In the genomic region with DNA sequence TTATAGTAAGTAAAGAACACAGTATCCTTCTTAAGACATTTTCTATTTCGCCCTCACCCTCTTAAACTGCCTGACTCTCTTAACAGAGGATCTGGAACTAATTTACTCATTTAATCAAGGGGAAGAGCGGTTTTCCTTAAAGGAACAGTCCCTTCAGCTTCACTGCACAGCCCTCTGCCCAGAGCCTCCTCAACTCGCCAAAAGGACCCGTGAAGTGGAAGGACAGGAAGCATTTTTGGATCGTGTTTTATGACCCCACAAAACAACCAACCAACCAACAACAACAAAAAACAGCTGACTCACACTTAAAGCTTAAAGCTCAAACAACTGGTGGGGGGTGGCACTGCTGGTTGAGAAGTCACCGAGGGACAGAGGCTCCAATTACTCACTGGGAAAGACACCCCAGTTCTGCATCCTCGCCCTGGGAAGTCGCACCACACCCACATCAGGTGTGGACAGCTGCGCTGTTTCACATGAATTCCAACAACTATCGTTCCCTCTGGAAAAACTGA, we compare ENCODE assay signal across 1 cellular context.
TF ChIP-seq lines count a peak whose summit lies in the region.

No MANE protein-coding gene starts in this region.

TF ChIP-seq in GM23338, 12 proteins besides CTCF, POLR2A, EP300 and RAD21 (continued from another document):
- TF ChIP-seq, protein P1, sequence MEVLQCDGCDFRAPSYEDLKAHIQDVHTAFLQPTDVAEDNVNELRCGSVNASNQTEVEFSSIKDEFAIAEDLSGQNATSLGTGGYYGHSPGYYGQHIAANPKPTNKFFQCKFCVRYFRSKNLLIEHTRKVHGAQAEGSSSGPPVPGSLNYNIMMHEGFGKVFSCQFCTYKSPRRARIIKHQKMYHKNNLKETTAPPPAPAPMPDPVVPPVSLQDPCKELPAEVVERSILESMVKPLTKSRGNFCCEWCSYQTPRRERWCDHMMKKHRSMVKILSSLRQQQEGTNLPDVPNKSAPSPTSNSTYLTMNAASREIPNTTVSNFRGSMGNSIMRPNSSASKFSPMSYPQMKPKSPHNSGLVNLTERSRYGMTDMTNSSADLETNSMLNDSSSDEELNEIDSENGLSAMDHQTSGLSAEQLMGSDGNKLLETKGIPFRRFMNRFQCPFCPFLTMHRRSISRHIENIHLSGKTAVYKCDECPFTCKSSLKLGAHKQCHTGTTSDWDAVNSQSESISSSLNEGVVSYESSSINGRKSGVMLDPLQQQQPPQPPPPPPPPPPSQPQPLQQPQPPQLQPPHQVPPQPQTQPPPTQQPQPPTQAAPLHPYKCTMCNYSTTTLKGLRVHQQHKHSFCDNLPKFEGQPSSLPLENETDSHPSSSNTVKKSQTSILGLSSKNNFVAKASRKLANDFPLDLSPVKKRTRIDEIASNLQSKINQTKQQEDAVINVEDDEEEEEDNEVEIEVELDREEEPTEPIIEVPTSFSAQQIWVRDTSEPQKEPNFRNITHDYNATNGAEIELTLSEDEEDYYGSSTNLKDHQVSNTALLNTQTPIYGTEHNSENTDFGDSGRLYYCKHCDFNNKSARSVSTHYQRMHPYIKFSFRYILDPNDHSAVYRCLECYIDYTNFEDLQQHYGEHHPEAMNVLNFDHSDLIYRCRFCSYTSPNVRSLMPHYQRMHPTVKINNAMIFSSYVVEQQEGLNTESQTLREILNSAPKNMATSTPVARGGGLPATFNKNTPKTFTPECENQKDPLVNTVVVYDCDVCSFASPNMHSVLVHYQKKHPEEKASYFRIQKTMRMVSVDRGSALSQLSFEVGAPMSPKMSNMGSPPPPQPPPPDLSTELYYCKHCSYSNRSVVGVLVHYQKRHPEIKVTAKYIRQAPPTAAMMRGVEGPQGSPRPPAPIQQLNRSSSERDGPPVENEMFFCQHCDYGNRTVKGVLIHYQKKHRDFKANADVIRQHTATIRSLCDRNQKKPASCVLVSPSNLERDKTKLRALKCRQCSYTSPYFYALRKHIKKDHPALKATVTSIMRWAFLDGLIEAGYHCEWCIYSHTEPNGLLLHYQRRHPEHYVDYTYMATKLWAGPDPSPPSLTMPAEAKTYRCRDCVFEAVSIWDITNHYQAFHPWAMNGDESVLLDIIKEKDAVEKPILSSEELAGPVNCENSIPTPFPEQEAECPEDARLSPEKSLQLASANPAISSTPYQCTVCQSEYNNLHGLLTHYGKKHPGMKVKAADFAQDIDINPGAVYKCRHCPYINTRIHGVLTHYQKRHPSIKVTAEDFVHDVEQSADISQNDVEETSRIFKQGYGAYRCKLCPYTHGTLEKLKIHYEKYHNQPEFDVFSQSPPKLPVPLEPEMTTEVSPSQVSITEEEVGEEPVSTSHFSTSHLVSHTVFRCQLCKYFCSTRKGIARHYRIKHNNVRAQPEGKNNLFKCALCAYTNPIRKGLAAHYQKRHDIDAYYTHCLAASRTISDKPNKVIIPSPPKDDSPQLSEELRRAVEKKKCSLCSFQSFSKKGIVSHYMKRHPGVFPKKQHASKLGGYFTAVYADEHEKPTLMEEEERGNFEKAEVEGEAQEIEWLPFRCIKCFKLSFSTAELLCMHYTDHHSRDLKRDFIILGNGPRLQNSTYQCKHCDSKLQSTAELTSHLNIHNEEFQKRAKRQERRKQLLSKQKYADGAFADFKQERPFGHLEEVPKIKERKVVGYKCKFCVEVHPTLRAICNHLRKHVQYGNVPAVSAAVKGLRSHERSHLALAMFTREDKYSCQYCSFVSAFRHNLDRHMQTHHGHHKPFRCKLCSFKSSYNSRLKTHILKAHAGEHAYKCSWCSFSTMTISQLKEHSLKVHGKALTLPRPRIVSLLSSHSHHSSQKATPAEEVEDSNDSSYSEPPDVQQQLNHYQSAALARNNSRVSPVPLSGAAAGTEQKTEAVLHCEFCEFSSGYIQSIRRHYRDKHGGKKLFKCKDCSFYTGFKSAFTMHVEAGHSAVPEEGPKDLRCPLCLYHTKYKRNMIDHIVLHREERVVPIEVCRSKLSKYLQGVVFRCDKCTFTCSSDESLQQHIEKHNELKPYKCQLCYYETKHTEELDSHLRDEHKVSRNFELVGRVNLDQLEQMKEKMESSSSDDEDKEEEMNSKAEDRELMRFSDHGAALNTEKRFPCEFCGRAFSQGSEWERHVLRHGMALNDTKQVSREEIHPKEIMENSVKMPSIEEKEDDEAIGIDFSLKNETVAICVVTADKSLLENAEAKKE (CRISPR knock-in tag; IDR thresholded peaks at IDR 0.05) = no peak
- TF ChIP-seq STAT1 (IDR thresholded peaks at IDR 0.05; ENCODE audit: unreplicated experiment) = no peak
- TF ChIP-seq EZH2 (IDR thresholded peaks at IDR 0.05; ENCODE audit: low read depth, unreplicated experiment) = no peak
